ENCODE assay signal across 23 cellular contexts in the genomic region with DNA sequence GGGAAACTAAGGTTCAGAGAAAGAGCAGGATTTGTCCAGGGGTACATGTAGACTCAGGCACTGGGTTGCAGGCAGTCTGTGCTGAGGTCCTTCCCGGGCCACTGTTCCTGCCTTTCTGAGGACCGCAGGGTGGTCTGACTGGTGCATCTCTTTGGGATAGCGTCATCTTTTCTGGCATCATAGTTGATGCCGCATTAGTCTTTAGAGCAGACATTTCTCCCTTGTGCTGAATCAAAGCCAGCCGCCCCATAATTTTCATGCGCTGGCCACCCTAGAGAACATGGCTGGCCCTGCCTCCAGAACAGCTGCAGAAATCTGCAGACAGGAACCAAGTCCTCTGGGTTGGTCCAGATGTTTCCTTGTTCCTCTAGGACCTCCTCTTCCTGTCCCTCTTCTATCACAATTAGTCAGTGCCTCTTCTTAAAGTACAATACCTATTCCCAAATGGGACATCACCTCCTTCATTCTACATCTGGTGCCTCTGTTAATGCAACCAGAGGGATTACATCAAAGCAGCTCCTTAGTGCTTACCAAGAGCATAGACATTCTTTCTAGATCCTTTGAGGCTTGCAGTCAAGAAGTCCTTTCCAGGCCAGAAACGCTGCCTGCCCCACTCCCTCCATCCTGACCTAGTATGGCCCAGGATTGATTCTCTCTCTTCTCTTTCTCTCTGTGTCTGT. TPM values are rescaled to one million over a fixed set of nuclear protein-coding genes. Genes with fewer than 3 reads are reported as not detected.
DNase-seq lines count a peak whose midpoint lies in the region; ATAC-seq and TF ChIP-seq lines count a peak whose summit lies in the region.
"Had no signal": no experiment of that assay in that cellular context is flagged by ENCODE, and none has a peak within 500 bp of the region (broad histone marks: within the 10 kb centered on the region; RNA-seq: fewer than 3 reads in every experiment).

No MANE protein-coding gene starts in this region.

- CTCF ChIA-PET in SK-N-SH (lab: Yijun Ruan, JAX) = interaction anchor here (0.7 to 4.5 kb wide), 8 partner anchors 9 to 199 kb away, joined by 3 to 33 read pairs (median 8); a partner anchor contains a TSS
- CTCF ChIA-PET in MCF 10A (lab: Yijun Ruan, JAX) = interaction anchor here (0.6 to 2.0 kb wide), 4 partner anchors 9 to 217 kb away, joined by 3 to 7 read pairs (median 5); no protein-coding TSS in a partner anchor

- H3K27ac ChIP-seq in SK-N-SH (ENCODE audit: low read depth in 2 of 2, low read length in 1 of 2) (peak overlapping the region in 1 of 2 experiments; percentile 31; a peak in 1 of 4 replicates), lower lobe of right lung (no peak overlapping the region), uterus (no peak overlapping the region)
- H3K27ac ChIP-seq: 22Rv1, neutrophil, stomach had no signal

- H4K20me1 ChIP-seq in SK-N-SH (ENCODE audit: insufficient read depth) = no peaks in the 10 kb centered on the region

- WGBS in SK-N-SH (ENCODE audit: low lambda C conversion rate) = 86% methylated on average over 6 of the region's 7 CpGs

- TF ChIP-seq CTCF in SK-N-SH (IDR thresholded peaks at IDR 0.05) = no peak
- no peak for TF ChIP-seq CTCF in fibroblast of mammary gland (conservative IDR thresholded peaks at IDR 0.05; ENCODE audit: control insufficient read depth, insufficient read depth, low read depth, low read length)
- no peak for TF ChIP-seq CTCF in lower lobe of right lung (IDR thresholded peaks at IDR 0.05)
- TF ChIP-seq CTCF in uterus (IDR thresholded peaks at IDR 0.05) = no peak
- no peak for TF ChIP-seq CTCF in MCF 10A (IDR thresholded peaks at IDR 0.05; ENCODE audit: unreplicated experiment)

- POLR2A ChIA-PET in SK-N-SH (lab: Yijun Ruan, JAX) (no interaction called here), MCF 10A (lab: Yijun Ruan, JAX) (no interaction called here)

- H3K36me3 Mint-ChIP-seq in MCF 10A (ENCODE audit: insufficient read depth, unreplicated experiment) = no peaks in the 10 kb centered on the region

- no peaks in the 10 kb centered on the region for H3K9me2 ChIP-seq in SK-N-SH

- H3K27me3 ChIP-seq in SK-N-SH (ENCODE audit: insufficient read depth) (no peaks in the 10 kb centered on the region), lower lobe of right lung (ENCODE audit: low read depth) (no peaks in the 10 kb centered on the region), uterus (no peaks in the 10 kb centered on the region)
- H3K27me3 ChIP-seq: stomach had no signal

- H3K4me3 ChIP-seq in SK-N-SH (ENCODE audit: low read depth in 2 of 2, low read length in 1 of 2) = no peak overlapping the region
- no peak overlapping the region for H3K4me3 ChIP-seq in fibroblast of mammary gland (ENCODE audit: control insufficient read depth, low read depth, low read length)
- no peak overlapping the region for H3K4me3 ChIP-seq in lower lobe of right lung
- H3K4me3 ChIP-seq in uterus = no peak overlapping the region
- H3K4me3 ChIP-seq: GM12878, stomach had no signal

- H3K36me3 ChIP-seq in SK-N-SH (replicated peaks in 1 of 2; ENCODE audit: control insufficient read depth in 1 of 2, insufficient read depth in 2 of 2, low read length in 1 of 2) = peaks cover 0 to 4% of the 10 kb centered on the region in 2 experiments
- H3K36me3 ChIP-seq in lower lobe of right lung = no peaks in the 10 kb centered on the region
- no peaks in the 10 kb centered on the region for H3K36me3 ChIP-seq in uterus
- H3K36me3 ChIP-seq: neutrophil had no signal

- no peak overlapping the region for H3K4me3 Mint-ChIP-seq in MCF 10A (ENCODE audit: unreplicated experiment)
- H3K4me3 Mint-ChIP-seq: activated CD8-positive, alpha-beta T cell treated with anti-CD3 and anti-CD28 coated beads for 36 hours; activated T-helper 17 cell treated with anti-CD3 and anti-CD28 coated beads, Interleukin-2, amount 50 U/mL, for 72 hours; CD8-positive, alpha-beta memory T cell had no signal

- H3K27ac Mint-ChIP-seq in MCF 10A (ENCODE audit: low read depth, unreplicated experiment) = no peak overlapping the region
- H3K27ac Mint-ChIP-seq: activated CD8-positive, alpha-beta T cell treated with anti-CD3 and anti-CD28 coated beads for 36 hours; activated T-helper 17 cell treated with anti-CD3 and anti-CD28 coated beads, Interleukin-2, amount 50 U/mL, for 72 hours had no signal

- TF ChIP-seq EP300 in SK-N-SH (IDR thresholded peaks at IDR 0.05; ENCODE audit: borderline replicate concordance in 1 of 2, low read depth in 1 of 2, low read length in 1 of 2) = no peak

- intact Hi-C loops in lower lobe of right lung (cut with DNase I) = no loop called here
- intact Hi-C loops in uterus (cut with DNase I; ENCODE audit: low total_unique reads) = no loop called here
- intact Hi-C loops in MCF 10A (cut with micrococcal nuclease) = no loop called here

- no peaks in the 10 kb centered on the region for H3K27me3 Mint-ChIP-seq in MCF 10A (ENCODE audit: insufficient read depth, unreplicated experiment)
- H3K27me3 Mint-ChIP-seq: activated T-helper 17 cell treated with anti-CD3 and anti-CD28 coated beads, Interleukin-2, amount 50 U/mL, for 72 hours had no signal

- no peaks in the 10 kb centered on the region for H3K9me3 Mint-ChIP-seq in MCF 10A (ENCODE audit: unreplicated experiment)
- H3K9me3 Mint-ChIP-seq: activated CD8-positive, alpha-beta T cell treated with anti-CD3 and anti-CD28 coated beads for 36 hours; activated T-helper 17 cell treated with anti-CD3 and anti-CD28 coated beads, Interleukin-2, amount 50 U/mL, for 72 hours; CD8-positive, alpha-beta memory T cell had no signal

- H3K9ac ChIP-seq in SK-N-SH = no peak overlapping the region

- H3K4me1 ChIP-seq in SK-N-SH (ENCODE audit: control insufficient read depth in 1 of 2, insufficient read depth in 2 of 2, low read depth in 1 of 2, low read length in 1 of 2) (peaks cover 16 to 36% of the 10 kb centered on the region in 2 experiments), lower lobe of right lung (no peaks in the 10 kb centered on the region), uterus (no peaks in the 10 kb centered on the region)
- H3K4me1 ChIP-seq: stomach had no signal

- no peak overlapping the region for H2AFZ ChIP-seq in SK-N-SH (ENCODE audit: low read depth)

- H3K4me1 Mint-ChIP-seq in MCF 10A (ENCODE audit: insufficient read depth, unreplicated experiment) = peaks cover 49% of the 10 kb centered on the region

- ATAC-seq in SK-N-SH treated with all-trans-retinoic acid at 6 μM for 48 hours (no peak), lower lobe of right lung (peak in 1 of 2 donors; percentile 11), GM19023 (IDR thresholded peaks at IDR 0.05; ENCODE audit: unreplicated experiment) (no peak)
- ATAC-seq: activated CD8-positive, alpha-beta T cell treated with anti-CD3 and anti-CD28 coated beads for 36 hours; activated T-helper 17 cell treated with anti-CD3 and anti-CD28 coated beads, Interleukin-2, amount 50 U/mL, for 72 hours; esophagus mucosa; GM12878 had no signal

- DNase-seq in SK-N-SH = no peak
- DNase-seq in fibroblast of mammary gland (ENCODE audit: low read depth) = peak; percentile 77
- DNase-seq in lower lobe of right lung = peak; percentile 24
- DNase-seq in uterus = peak; percentile 7 to 26
- no peak for DNase-seq in MCF 10A (ENCODE audit: unreplicated experiment)
- DNase-seq in UCSD-AML1 (lab: John Stamatoyannopoulos, UW; ENCODE audit: unreplicated experiment) = no peak
- DNase-seq: activated CD8-positive, alpha-beta T cell treated with anti-CD3 and anti-CD28 coated beads for 36 hours; cortex of kidney; KBM-7; NCI-H1436; NCI-H446 treated with DMSO at 0.1 percent for 48 hours; stimulated activated CD4-positive, alpha-beta T cell treated with anti-CD3 and anti-CD28 coated beads, Interleukin-12 subunit alpha, Interleukin-12 subunit beta, amount 100 ng/mL, for 4 hours; stomach had no signal

- no peak for TF ChIP-seq RAD21 in SK-N-SH (IDR thresholded peaks at IDR 0.05; ENCODE audit: low read length)

- H3K9me3 ChIP-seq in SK-N-SH (no peaks in the 10 kb centered on the region), lower lobe of right lung (no peaks in the 10 kb centered on the region), uterus (no peaks in the 10 kb centered on the region)
- H3K9me3 ChIP-seq: neutrophil, stomach had no signal

- no TSS peak for BruUV-seq in MCF 10A (replicated peaks; lab: Mats Ljungman, UMichigan)

- peaks cover 11% of the 10 kb centered on the region for H3F3A ChIP-seq in SK-N-SH (replicated peaks; ENCODE audit: insufficient read depth)

- TF ChIP-seq POLR2A in uterus (IDR thresholded peaks at IDR 0.05) = no peak

- H3K79me2 ChIP-seq in SK-N-SH (ENCODE audit: insufficient read depth) = no peaks in the 10 kb centered on the region

- H3K4me2 ChIP-seq in SK-N-SH = no peak overlapping the region

TF ChIP-seq in SK-N-SH treated with all-trans-retinoic acid at 6 μM for 48 hours, 23 proteins besides CTCF, POLR2A, EP300 and RAD21 (continues in another document):
- TF ChIP-seq ZNF70 (CRISPR knock-in tag; IDR thresholded peaks at IDR 0.05) = peak; percentile 100

TF ChIP-seq in SK-N-SH, 30 proteins besides CTCF, POLR2A, EP300 and RAD21 (continues in another document):
- TF ChIP-seq, protein P1, sequence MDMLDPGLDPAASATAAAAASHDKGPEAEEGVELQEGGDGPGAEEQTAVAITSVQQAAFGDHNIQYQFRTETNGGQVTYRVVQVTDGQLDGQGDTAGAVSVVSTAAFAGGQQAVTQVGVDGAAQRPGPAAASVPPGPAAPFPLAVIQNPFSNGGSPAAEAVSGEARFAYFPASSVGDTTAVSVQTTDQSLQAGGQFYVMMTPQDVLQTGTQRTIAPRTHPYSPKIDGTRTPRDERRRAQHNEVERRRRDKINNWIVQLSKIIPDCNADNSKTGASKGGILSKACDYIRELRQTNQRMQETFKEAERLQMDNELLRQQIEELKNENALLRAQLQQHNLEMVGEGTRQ (IDR thresholded peaks at IDR 0.05; ENCODE audit: borderline replicate concordance, low read depth, low read length) = no peak
- TF ChIP-seq EZH2phosphoT487 (IDR thresholded peaks at IDR 0.05; ENCODE audit: borderline replicate concordance, low read depth) = no peak
- TF ChIP-seq MEF2A (IDR thresholded peaks at IDR 0.05; ENCODE audit: borderline replicate concordance, low read depth) = no peak
- no peak for TF ChIP-seq FOXJ3 (CRISPR knock-in tag; IDR thresholded peaks at IDR 0.05)
- TF ChIP-seq GATA2 (CRISPR knock-in tag; IDR thresholded peaks at IDR 0.05) = no peak
- no peak for TF ChIP-seq ELF1 (IDR thresholded peaks at IDR 0.05)
- no peak for TF ChIP-seq NFIC (IDR thresholded peaks at IDR 0.05; ENCODE audit: borderline replicate concordance)
- no peak for TF ChIP-seq YY1 (IDR thresholded peaks at IDR 0.05; ENCODE audit: low read depth)
- no peak for TF ChIP-seq MXI1 (IDR thresholded peaks at IDR 0.05; ENCODE audit: low read depth, low read length)

RNA-seq across cellular contexts. Expression of a gene that starts 42.1 kb away (rescaled TPM):
- not detected in 2 replicates for polyA plus RNA-seq in SK-N-SH (2012; rRNA removed)
- polyA plus RNA-seq in SK-N-SH (2012; cell fraction: cytosol; rRNA removed) = not detected in 2 replicates
- polyA plus RNA-seq in SK-N-SH (2012; cell fraction: nucleus; rRNA removed) = not detected in 2 replicates
- total RNA-seq in lower lobe of right lung = 9.2 TPM
- total RNA-seq in uterus = 1 to 10 TPM in 2 of 4 donors, not detected in 2; 1.9 to 2.4 TPM
- not detected in 2 replicates for total RNA-seq in MCF 10A (2022)
- total RNA-seq: activated CD8-positive, alpha-beta T cell treated with anti-CD3 and anti-CD28 coated beads for 36 hours; activated T-helper 17 cell treated with anti-CD3 and anti-CD28 coated beads, Interleukin-2, amount 50 U/mL, for 72 hours; CD8-positive, alpha-beta memory T cell; lung microvascular endothelial cell; SK-MEL-5 had no signal
- polyA plus RNA-seq: CD8-positive, alpha-beta memory T cell; GM12878 had no signal

RNA-seq across cellular contexts. Expression of a gene that starts 48.9 kb away (rescaled TPM):
- polyA plus RNA-seq in SK-N-SH (2012; rRNA removed) = not detected in 2 replicates
- polyA plus RNA-seq in SK-N-SH (2012; cell fraction: cytosol; rRNA removed) = not detected in 2 replicates
- not detected in 2 replicates for polyA plus RNA-seq in SK-N-SH (2012; cell fraction: nucleus; rRNA removed)
- total RNA-seq in lower lobe of right lung = 3.1 TPM
- 1 to 10 TPM in 1 of 4 donors, not detected in 3; 1.2 TPM for total RNA-seq in uterus
- not detected in 2 replicates for total RNA-seq in MCF 10A (2022)
- total RNA-seq: activated CD8-positive, alpha-beta T cell treated with anti-CD3 and anti-CD28 coated beads for 36 hours; activated T-helper 17 cell treated with anti-CD3 and anti-CD28 coated beads, Interleukin-2, amount 50 U/mL, for 72 hours; CD8-positive, alpha-beta memory T cell; lung microvascular endothelial cell; SK-MEL-5 had no signal
- polyA plus RNA-seq: CD8-positive, alpha-beta memory T cell; GM12878 had no signal

Comparison
In these comparisons a context has a peak if more than half of its experiments do, and no peak if none do; other contexts are left out.
1. DNase-seq: peak in fibroblast of mammary gland (single experiment), lower lobe of right lung (single experiment) and uterus (2 of 2); none in SK-N-SH (single experiment), MCF 10A (single experiment) and UCSD-AML1 (single experiment).